Comparison of ENCODE assay signal across 8 cellular contexts in the genomic region with DNA sequence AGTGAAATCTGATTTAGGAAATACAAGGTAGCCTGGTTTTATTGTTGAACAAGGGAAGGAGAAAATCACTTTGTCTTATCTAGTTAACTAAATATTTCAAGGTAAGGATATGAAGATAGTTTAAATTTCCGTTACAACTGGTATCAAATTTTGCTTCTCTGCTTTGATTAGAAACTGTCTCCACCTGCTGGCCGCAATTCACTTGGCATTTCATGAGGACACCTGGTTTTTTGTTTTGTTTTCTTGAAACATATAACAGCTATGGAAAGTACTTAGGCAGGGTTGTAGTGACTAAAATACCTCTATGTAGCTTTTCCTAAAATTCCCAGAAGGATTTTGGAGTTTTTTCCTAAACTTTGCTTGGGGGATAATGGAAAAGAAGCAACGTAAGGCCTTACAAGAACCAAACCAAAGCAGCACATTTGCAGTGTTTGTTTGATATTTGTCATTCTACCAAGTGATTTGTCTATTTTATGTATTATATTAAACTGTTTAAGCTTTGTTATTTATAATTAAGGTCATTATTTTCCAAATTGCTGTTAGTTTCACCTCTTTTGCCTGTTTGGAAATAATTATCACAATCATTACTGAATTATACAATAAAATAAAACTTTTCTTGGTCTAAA.
A peak's percentile ranks its signal among the peaks of the same experiment; 100 is the strongest.
DNase-seq lines count a peak whose midpoint lies in the region; ATAC-seq and TF ChIP-seq lines count a peak whose summit lies in the region.

No MANE protein-coding gene starts in this region.

- in situ Hi-C loops in brain microvascular endothelial cell (cut with HindIII; ENCODE audit: low pct_ligation_motif_present, low sequenced_read_pairs): no loop called here

- DNase-seq in Daoy (ENCODE audit: low read depth) (peak; percentile 53), LHCN-M2 (ENCODE audit: low read depth) (peak; percentile 44), T follicular helper cell (ENCODE audit: low read depth) (peak; percentile 21), brain microvascular endothelial cell (peak; percentile 34), kidney glomerular epithelial cell (lab: John Stamatoyannopoulos, UW) (peak; percentile 54)
- DNase-seq in stimulated activated CD8-positive, alpha-beta memory T cell treated with anti-CD3 and anti-CD28 coated beads, Interleukin-15, amount 100 ng/mL, for 1 hour (ENCODE audit: low read depth): peak; percentile 22

- H3K36me3 ChIP-seq in brain microvascular endothelial cell (replicated peaks): no peaks in the 10 kb centered on the region

- no peak for ATAC-seq in HG03135 (IDR thresholded peaks at IDR 0.05; ENCODE audit: unreplicated experiment)
- ATAC-seq in GM18502 (IDR thresholded peaks at IDR 0.05; ENCODE audit: poor library complexity, unreplicated experiment): no peak

- no peak overlapping the region for H3K4me3 ChIP-seq in brain microvascular endothelial cell (ENCODE audit: low read depth, low read length)

- TF ChIP-seq CTCF in brain microvascular endothelial cell (IDR thresholded peaks at IDR 0.05; ENCODE audit: low read depth, low read length, missing control alignments): peak; percentile 80

- H3K27me3 ChIP-seq in brain microvascular endothelial cell (replicated peaks): no peaks in the 10 kb centered on the region

- no peak overlapping the region for H3K27ac ChIP-seq in brain microvascular endothelial cell
